ENCODE assay signal across 3 cellular contexts in genomic region chrX:48852857-48853256, GRCh38. TPM values are rescaled to one million over a fixed set of nuclear protein-coding genes. Genes with fewer than 3 reads are reported as not detected.
"Had no signal": no experiment of that assay in that cellular context is flagged by ENCODE, and none has a peak within 500 bp of the region (broad histone marks: within the 10 kb centered on the region; RNA-seq: fewer than 3 reads in every experiment).

No MANE protein-coding gene starts in this region.

- H3K4me3 ChIP-seq: GM12878 had no signal

- ATAC-seq: GM12878 had no signal

- DNase-seq: GDM1, GF-D8 had no signal

RNA-seq across cellular contexts. Expression of gene PCSK1N, which starts 17.4 kb away (rescaled TPM):
- total RNA-seq: GM12878 had no signal

RNA-seq across cellular contexts. Expression of gene ERAS, which starts 26.5 kb away (rescaled TPM):
- total RNA-seq: GM12878 had no signal
